ENCODE assay signal across 19 cellular contexts in the genomic region with DNA sequence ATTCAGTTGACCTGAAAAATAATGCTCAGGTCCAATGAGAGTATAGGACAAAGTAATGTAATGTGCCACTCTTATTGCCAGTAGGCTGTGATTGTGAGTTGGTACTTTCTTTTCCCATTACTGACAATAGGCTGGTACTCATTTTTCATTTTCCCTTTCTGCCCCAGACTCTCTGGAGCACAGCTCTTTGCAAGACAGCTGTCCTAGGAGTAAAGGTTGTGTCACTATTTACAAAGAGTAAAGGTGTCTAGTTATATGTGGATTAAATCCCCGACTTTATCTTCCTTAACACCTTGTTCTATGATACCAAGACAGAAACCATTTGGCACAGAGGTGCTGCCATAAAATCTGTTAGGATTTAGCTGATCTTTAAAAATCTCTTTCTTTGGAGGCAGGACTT. TPM values are rescaled to one million over a fixed set of nuclear protein-coding genes. Genes with fewer than 3 reads are reported as not detected.
DNase-seq lines count a peak whose midpoint lies in the region; ATAC-seq and TF ChIP-seq lines count a peak whose summit lies in the region.
"Had no signal": no experiment of that assay in that cellular context is flagged by ENCODE, and none has a peak within 500 bp of the region (broad histone marks: within the 10 kb centered on the region; RNA-seq: fewer than 3 reads in every experiment).

No MANE protein-coding gene starts in this region.

- H3K27ac Mint-ChIP-seq in T-cell, result no peak overlapping the region
- H3K27ac Mint-ChIP-seq: CD8-positive, alpha-beta memory T cell had no signal

- intact Hi-C loops in body of pancreas (cut with DNase I) (no loop called here), gastrocnemius medialis (cut with DNase I; ENCODE audit: low total_unique reads) (no loop called here)

- H3K36me3 ChIP-seq in GM23248 (ENCODE audit: low read depth), result no peaks in the 10 kb centered on the region
- H3K36me3 ChIP-seq in body of pancreas (replicated peaks in 1 of 2; ENCODE audit: insufficient read depth in 1 of 2, low read depth in 2 of 2), result no peaks in the 10 kb centered on the region
- H3K36me3 ChIP-seq in iPS-20b (ENCODE audit: insufficient read depth, low read depth, low read length), result no peaks in the 10 kb centered on the region
- H3K36me3 ChIP-seq in gastrocnemius medialis, result no peaks in the 10 kb centered on the region

- POLR2A ChIA-PET in T-cell (lab: Charles Lee), result no interaction called here

- H3K27me3 ChIP-seq in GM23248 (replicated peaks; ENCODE audit: insufficient read depth) (no peaks in the 10 kb centered on the region), body of pancreas (no peaks in the 10 kb centered on the region), iPS-20b (ENCODE audit: insufficient read depth, low read length) (no peaks in the 10 kb centered on the region), gastrocnemius medialis (no peaks in the 10 kb centered on the region)

- TF ChIP-seq CTCF in body of pancreas (IDR thresholded peaks at IDR 0.05), result no peak
- no peak for TF ChIP-seq CTCF in gastrocnemius medialis (IDR thresholded peaks at IDR 0.05 in 4 of 5, conservative IDR thresholded peaks at IDR 0.05 in 1 of 5)

- H3K27ac ChIP-seq in GM23248 (peak overlapping the region; percentile 89), body of pancreas (peak overlapping the region in 3 of 4 donors; percentile 26 to 70 (median 65)), iPS-20b (ENCODE audit: low read length) (no peak overlapping the region), gastrocnemius medialis (peak overlapping the region in 3 of 4 donors; percentile 51 to 72 (median 60))
- H3K27ac ChIP-seq: RWPE1 had no signal

- no peaks in the 10 kb centered on the region for H3K27me3 Mint-ChIP-seq in T-cell

- H3K4me3 Mint-ChIP-seq in T-cell, result no peak overlapping the region
- H3K4me3 Mint-ChIP-seq: CD8-positive, alpha-beta memory T cell; neural crest cell had no signal

- H3K9me2 ChIP-seq in GM23248 (ENCODE audit: insufficient read depth), result no peaks in the 10 kb centered on the region

- no peaks in the 10 kb centered on the region for H4K20me1 ChIP-seq in GM23248 (ENCODE audit: insufficient read depth)

- in situ Hi-C loops in GM23248 (cut with MboI) (no loop called here), gastrocnemius medialis (cut with MboI; ENCODE audit: low sequenced_read_pairs in 4 of 4) (no loop called here)

- 100% methylated on average over 1 of the region's 1 CpG for WGBS in GM23248 (ENCODE audit: low coverage in 1 of 2, low lambda C conversion rate in 2 of 2, missing lambda C conversion rate in 2 of 2), 2 experiments
- 38 to 39% methylated on average over 1 of the region's 1 CpG for WGBS in body of pancreas, 2 donors

- H3K4me2 ChIP-seq in GM23248 (ENCODE audit: unreplicated experiment), result peak overlapping the region; percentile 66

- H3K36me3 Mint-ChIP-seq in T-cell, result no peaks in the 10 kb centered on the region
- H3K36me3 Mint-ChIP-seq: CD8-positive, alpha-beta memory T cell had no signal

- peaks cover 3 to 14% (median 8%) of the 10 kb centered on the region in 3 donors for H3K9me3 Mint-ChIP-seq in T-cell
- H3K9me3 Mint-ChIP-seq: neural crest cell had no signal

- H3K9me3 ChIP-seq in GM23248 (ENCODE audit: low read depth) (no peaks in the 10 kb centered on the region), body of pancreas (no peaks in the 10 kb centered on the region), iPS-20b (ENCODE audit: insufficient read depth, low read depth, low read length) (no peaks in the 10 kb centered on the region), gastrocnemius medialis (no peaks in the 10 kb centered on the region)

- CTCF ChIA-PET in T-cell (lab: Charles Lee), result no interaction called here

- H3K4me1 Mint-ChIP-seq in T-cell, result no peaks in the 10 kb centered on the region
- H3K4me1 Mint-ChIP-seq: CD8-positive, alpha-beta memory T cell had no signal

- H3K79me2 ChIP-seq in GM23248 (ENCODE audit: insufficient read depth), result no peaks in the 10 kb centered on the region

- DNase-seq in GM23248 (no peak), body of pancreas (no peak), gastrocnemius medialis (no peak), T-cell (no peak), NCI-H446 (lab: John Stamatoyannopoulos, UW) (no peak), RKO (ENCODE audit: low spot score) (no peak), islet precursor cell (no peak)
- DNase-seq: activated CD4-positive, alpha-beta T cell treated with anti-CD3 and anti-CD28 coated beads for 48 hours; activated CD8-positive, alpha-beta memory T cell treated with anti-CD3 and anti-CD28 coated beads, Interleukin-2, amount 50 U/mL, for 48 hours; CD8-positive, alpha-beta memory T cell; cortex of kidney; DMS79 treated with DMSO at 0.1 percent for 48 hours; NCI-H1694 treated with DMSO at 0.1 percent for 48 hours; NCI-H345; NK-92 treated with Interleukin-12 subunit alpha and Interleukin-12 subunit beta, amount 100 ng/mL, for 24 hours; stimulated activated naive CD4-positive, alpha-beta T cell had no signal

- H3K4me1 ChIP-seq in GM23248 (ENCODE audit: insufficient read depth) (peaks cover 51% of the 10 kb centered on the region), body of pancreas (peaks cover 21% of the 10 kb centered on the region), iPS-20b (ENCODE audit: insufficient read depth, low read length) (peaks cover 29% of the 10 kb centered on the region; the same call in 1 of the 2 replicates), gastrocnemius medialis (peaks cover 19 to 54% of the 10 kb centered on the region in 2 donors)

- peak overlapping the region; percentile 49 for H3K4me3 ChIP-seq in GM23248
- H3K4me3 ChIP-seq in body of pancreas, result no peak overlapping the region
- peak overlapping the region; percentile 47 for H3K4me3 ChIP-seq in iPS-20b (ENCODE audit: low read length)
- no peak overlapping the region for H3K4me3 ChIP-seq in gastrocnemius medialis

- peak overlapping the region; percentile 64 for H2AFZ ChIP-seq in GM23248

- TF ChIP-seq POLR2A in body of pancreas (IDR thresholded peaks at IDR 0.05) (no peak), gastrocnemius medialis (IDR thresholded peaks at IDR 0.05) (no peak)

- peaks cover 47% of the 10 kb centered on the region for H3F3A ChIP-seq in GM23248 (ENCODE audit: insufficient read depth)

- H3K9ac ChIP-seq in GM23248 (peak overlapping the region; percentile 74), iPS-20b (ENCODE audit: low read depth, low read length) (peak overlapping the region; percentile 46; the same call in 1 of the 2 replicates)

- no peak for ATAC-seq in body of pancreas
- ATAC-seq in gastrocnemius medialis, result no peak
- no peak for ATAC-seq in T-cell (replicated peaks in 1 of 4)

RNA-seq across cellular contexts. Expression of a gene that starts 32.3 kb away (rescaled TPM):
- 21.5 and 23.1 TPM in 2 replicates for total RNA-seq in GM23248 (2014; rRNA removed; shearing (Covaris generic))
- polyA plus RNA-seq in GM23248 (2016; fragmentation: Nextera tagmentation; extraction: Ambion mirVana), result 9.5 and 10.1 TPM in 2 replicates
- total RNA-seq in body of pancreas, result 10 to 100 TPM in 1 of 2 donors, 1 to 10 TPM in 1; 9.9 to 20.4 TPM
- 10 to 100 TPM in 1 of 4 donors, 1 to 10 TPM in 3; 7.6 to 13.4 (median 8.8) TPM for total RNA-seq in gastrocnemius medialis
- under 1 TPM in 4 of 5 donors, not detected in 1; 0.05 to 0.19 (median 0.11) TPM for total RNA-seq in T-cell
- polyA plus RNA-seq: CD8-positive, alpha-beta memory T cell had no signal

Comparison
In these comparisons a context has a peak if more than half of its experiments do, and no peak if none do; other contexts are left out.
1. H3K4me3 ChIP-seq: peak in GM23248 (single experiment) and iPS-20b (single experiment); none in body of pancreas (0 of 2) and gastrocnemius medialis (0 of 4).
2. RNA of a gene that starts 32.3 kb away (total RNA-seq): 21.5 to 23.1 TPM in GM23248, 9.9 to 20.4 TPM in body of pancreas and 7.6 to 13.4 TPM in gastrocnemius medialis; 0.05 to 0.19 TPM in T-cell; every median in the first group is over 4 times any median in the second.